30 cellular contexts compared by ENCODE assay signal in genomic region chr6:10221186-10221585, GRCh38.
"Had no signal": no experiment of that assay in that cellular context is flagged by ENCODE, and none has a peak within 500 bp of the region (broad histone marks: within the 10 kb centered on the region; RNA-seq: fewer than 3 reads in every experiment).

No MANE protein-coding gene starts in this region.

- H3K27ac Mint-ChIP-seq: activated CD4-positive, alpha-beta T cell treated with anti-CD3 and anti-CD28 coated beads, Interleukin-2, amount 10 ng/mL, durations not matched to agents 7 days and 5 days; activated CD8-positive, alpha-beta T cell treated with anti-CD3 and anti-CD28 coated beads, Interleukin-2, amount 10 ng/mL, durations not matched to agents 7 days and 5 days; activated naive CD4-positive, alpha-beta T cell treated with anti-CD3 and anti-CD28 coated beads for 36 hours; activated naive CD4-positive, alpha-beta T cell treated with anti-CD3 and anti-CD28 coated beads, Interleukin-2, amount 50 U/mL, for 72 hours; activated T-cell treated with anti-CD3 and anti-CD28 coated beads, Interleukin-2, amount 50 U/mL, for 24 hours; activated T-helper 1 cell treated with anti-CD3 and anti-CD28 coated beads, Interleukin-12 subunit alpha, Interleukin-12 subunit beta, Interleukin-2, Interleukin-4 antibody, amounts not matched to agents 30 ng/mL and 10 ng/mL and 1 ng/mL, durations not matched to agents 14 hours and 24 hours and 36 hours had no signal

- H3K9ac ChIP-seq: KMS-11 had no signal

- H3K4me3 Mint-ChIP-seq: activated CD4-positive, alpha-beta T cell treated with anti-CD3 and anti-CD28 coated beads, Interleukin-2, amount 10 ng/mL, durations not matched to agents 7 days and 5 days; activated CD8-positive, alpha-beta T cell treated with anti-CD3 and anti-CD28 coated beads, Interleukin-2, amount 10 ng/mL, durations not matched to agents 7 days and 5 days; activated naive CD4-positive, alpha-beta T cell treated with anti-CD3 and anti-CD28 coated beads for 36 hours; activated T-cell treated with anti-CD3 and anti-CD28 coated beads, Interleukin-2, amount 50 U/mL, for 24 hours; activated T-helper 1 cell treated with anti-CD3 and anti-CD28 coated beads, Interleukin-12 subunit alpha, Interleukin-12 subunit beta, Interleukin-2, Interleukin-4 antibody, amounts not matched to agents 30 ng/mL and 10 ng/mL and 1 ng/mL, durations not matched to agents 14 hours and 24 hours and 36 hours; brain had no signal

- H3K36me3 ChIP-seq: Peyer's patch had no signal

- H3K9me3 Mint-ChIP-seq: activated CD4-positive, alpha-beta T cell treated with anti-CD3 and anti-CD28 coated beads, Interleukin-2, amount 10 ng/mL, durations not matched to agents 7 days and 5 days; activated T-cell treated with anti-CD3 and anti-CD28 coated beads, Interleukin-2, amount 50 U/mL, for 24 hours had no signal

- H3K4me2 ChIP-seq: KMS-11 had no signal

- H3K27me3 ChIP-seq: Peyer's patch had no signal

- H3K9me3 ChIP-seq: Peyer's patch had no signal

- H3K4me1 ChIP-seq: Peyer's patch had no signal

- H3K4me3 ChIP-seq: Peyer's patch had no signal

- H3K4me1 Mint-ChIP-seq: activated CD4-positive, alpha-beta T cell treated with anti-CD3 and anti-CD28 coated beads, Interleukin-2, amount 10 ng/mL, durations not matched to agents 7 days and 5 days had no signal

- DNase-seq: activated CD4-positive, alpha-beta T cell treated with anti-CD3 and anti-CD28 coated beads, Interleukin-2, amount 10 ng/mL, durations not matched to agents 7 days and 5 days; activated CD4-positive, alpha-beta T cell treated with anti-CD3 and anti-CD28 coated beads, Interleukin-2, amount 50 U/mL, for 48 hours; activated CD4-positive, CD25-positive, alpha-beta regulatory T cell; activated CD8-positive, alpha-beta T cell treated with anti-CD3 and anti-CD28 coated beads, Interleukin-2, amount 10 ng/mL, durations not matched to agents 7 days and 5 days; activated gamma-delta T cell treated with Interleukin-2 at 50 U/mL for 16 hours; activated naive CD4-positive, alpha-beta T cell treated with anti-CD3 and anti-CD28 coated beads for 36 hours; activated T-cell treated with anti-CD3 and anti-CD28 coated beads, Interleukin-2, amount 50 U/mL, for 24 hours; anterior cingulate cortex; central memory CD4-positive, alpha-beta T cell; MM.1S; MV-4-11; NCI-H1092; NCI-H1436 treated with DMSO at 0.1 percent for 48 hours; NCI-H1694 treated with DMSO at 0.1 percent for 48 hours; NCI-H2029; NCI-H345; NCI-H524 treated with DMSO at 0.1 percent for 48 hours; PC-3; Peyer's patch; SIG-M5; SW 1271; T-helper 1 cell; T-helper 2 cell; T-helper 9 cell had no signal

- H3K27me3 Mint-ChIP-seq: activated CD4-positive, alpha-beta T cell treated with anti-CD3 and anti-CD28 coated beads, Interleukin-2, amount 10 ng/mL, durations not matched to agents 7 days and 5 days had no signal

- H3K36me3 Mint-ChIP-seq: brain had no signal

- H3K27ac ChIP-seq: KMS-11, Peyer's patch, RWPE1, VCaP had no signal
